Comparison of ENCODE assay signal across 1 cellular context in the genomic region with DNA sequence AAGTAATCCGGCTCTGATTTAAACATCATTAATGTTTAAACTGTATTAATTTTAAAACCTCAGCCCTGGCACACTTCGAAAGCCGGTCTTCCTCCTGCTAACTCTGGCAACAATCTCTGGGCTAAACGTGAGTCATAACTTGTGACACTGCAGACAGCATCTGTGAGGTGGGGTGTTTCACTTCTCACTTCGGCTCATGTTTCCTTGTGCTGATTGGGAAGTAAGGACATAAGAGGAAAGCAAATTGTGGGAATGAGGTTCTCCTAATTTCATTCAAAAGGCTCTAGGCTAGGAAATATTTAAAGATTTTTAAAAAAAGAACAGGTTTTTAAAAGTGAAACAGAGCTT.
TF ChIP-seq lines count a peak whose summit lies in the region.

No MANE protein-coding gene starts in this region.

TF ChIP-seq in SK-N-SH, 30 proteins besides CTCF, POLR2A, EP300 and RAD21 (continued from another document):
- TF ChIP-seq, protein P1, sequence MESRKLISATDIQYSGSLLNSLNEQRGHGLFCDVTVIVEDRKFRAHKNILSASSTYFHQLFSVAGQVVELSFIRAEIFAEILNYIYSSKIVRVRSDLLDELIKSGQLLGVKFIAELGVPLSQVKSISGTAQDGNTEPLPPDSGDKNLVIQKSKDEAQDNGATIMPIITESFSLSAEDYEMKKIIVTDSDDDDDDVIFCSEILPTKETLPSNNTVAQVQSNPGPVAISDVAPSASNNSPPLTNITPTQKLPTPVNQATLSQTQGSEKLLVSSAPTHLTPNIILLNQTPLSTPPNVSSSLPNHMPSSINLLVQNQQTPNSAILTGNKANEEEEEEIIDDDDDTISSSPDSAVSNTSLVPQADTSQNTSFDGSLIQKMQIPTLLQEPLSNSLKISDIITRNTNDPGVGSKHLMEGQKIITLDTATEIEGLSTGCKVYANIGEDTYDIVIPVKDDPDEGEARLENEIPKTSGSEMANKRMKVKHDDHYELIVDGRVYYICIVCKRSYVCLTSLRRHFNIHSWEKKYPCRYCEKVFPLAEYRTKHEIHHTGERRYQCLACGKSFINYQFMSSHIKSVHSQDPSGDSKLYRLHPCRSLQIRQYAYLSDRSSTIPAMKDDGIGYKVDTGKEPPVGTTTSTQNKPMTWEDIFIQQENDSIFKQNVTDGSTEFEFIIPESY (IDR thresholded peaks at IDR 0.05; ENCODE audit: borderline replicate concordance, low read depth), result no peak
- peak; percentile 54 for TF ChIP-seq JUND (IDR thresholded peaks at IDR 0.05)
- TF ChIP-seq MEF2A (IDR thresholded peaks at IDR 0.05; ENCODE audit: borderline replicate concordance, low read depth), result no peak
- TF ChIP-seq, protein P2, sequence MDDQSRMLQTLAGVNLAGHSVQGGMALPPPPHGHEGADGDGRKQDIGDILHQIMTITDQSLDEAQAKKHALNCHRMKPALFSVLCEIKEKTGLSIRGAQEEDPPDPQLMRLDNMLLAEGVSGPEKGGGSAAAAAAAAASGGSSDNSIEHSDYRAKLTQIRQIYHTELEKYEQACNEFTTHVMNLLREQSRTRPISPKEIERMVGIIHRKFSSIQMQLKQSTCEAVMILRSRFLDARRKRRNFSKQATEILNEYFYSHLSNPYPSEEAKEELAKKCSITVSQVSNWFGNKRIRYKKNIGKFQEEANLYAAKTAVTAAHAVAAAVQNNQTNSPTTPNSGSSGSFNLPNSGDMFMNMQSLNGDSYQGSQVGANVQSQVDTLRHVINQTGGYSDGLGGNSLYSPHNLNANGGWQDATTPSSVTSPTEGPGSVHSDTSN (IDR thresholded peaks at IDR 0.05), result peak; percentile 37; the same call in 1 of the 2 replicates
- peak; percentile 66 for TF ChIP-seq FOSL2 (IDR thresholded peaks at IDR 0.05; ENCODE audit: borderline replicate concordance, low read depth)
- no peak for TF ChIP-seq NRF1 (IDR thresholded peaks at IDR 0.05; ENCODE audit: low read depth, low read length)
